Comparison of ENCODE assay signal across 18 cellular contexts in genomic region chr13:50762969-50763568, GRCh38.
A peak's percentile ranks its signal among the peaks of the same experiment; 100 is the strongest.
DNase-seq lines count a peak whose midpoint lies in the region; ATAC-seq and TF ChIP-seq lines count a peak whose summit lies in the region.
"Had no signal": no experiment of that assay in that cellular context is flagged by ENCODE, and none has a peak within 500 bp of the region (broad histone marks: within the 10 kb centered on the region; RNA-seq: fewer than 3 reads in every experiment).

No MANE protein-coding gene starts in this region.

- H2AFZ ChIP-seq in MM.1S (ENCODE audit: low read length), result no peak overlapping the region

- H3K27ac ChIP-seq in CD4-positive, CD25-positive, alpha-beta regulatory T cell (ENCODE audit: insufficient read depth, low read length, poor library complexity, severe bottlenecking), result no peak overlapping the region
- no peak overlapping the region for H3K27ac ChIP-seq in MM.1S (ENCODE audit: low read length)
- H3K27ac ChIP-seq: A549, HL-60 had no signal

- no peaks in the 10 kb centered on the region for H3K27me3 ChIP-seq in CD4-positive, CD25-positive, alpha-beta regulatory T cell (ENCODE audit: control insufficient read depth, insufficient read depth, low read length)
- H3K27me3 ChIP-seq in MM.1S (replicated peaks; ENCODE audit: insufficient read depth, low read length), result no peaks in the 10 kb centered on the region
- H3K27me3 ChIP-seq: Peyer's patch had no signal

- no peak overlapping the region for H3K4me2 ChIP-seq in MM.1S (ENCODE audit: low read depth, low read length)
- H3K4me2 ChIP-seq: A549 had no signal

- no peaks in the 10 kb centered on the region for H3K4me1 ChIP-seq in CD4-positive, CD25-positive, alpha-beta regulatory T cell (ENCODE audit: control insufficient read depth, insufficient read depth, low read length, poor library complexity, severe bottlenecking)
- no peaks in the 10 kb centered on the region for H3K4me1 ChIP-seq in MM.1S (ENCODE audit: low read length)
- H3K4me1 ChIP-seq: A549, Peyer's patch had no signal

- intact Hi-C loops in sciatic nerve (cut with DNase I), result no loop called here

- no peaks in the 10 kb centered on the region for H4K20me1 ChIP-seq in MM.1S (ENCODE audit: insufficient read depth, low read length)

- peaks cover 0 to 2% (median 0%) of the 10 kb centered on the region in 7 donors for H3K9me3 Mint-ChIP-seq in CD4-positive, CD25-positive, alpha-beta regulatory T cell
- H3K9me3 Mint-ChIP-seq: CD4-positive, alpha-beta T cell had no signal

- peaks cover 0 to 4% (median 0%) of the 10 kb centered on the region in 4 donors for H3K4me1 Mint-ChIP-seq in CD4-positive, CD25-positive, alpha-beta regulatory T cell

- H3K4me3 Mint-ChIP-seq in CD4-positive, CD25-positive, alpha-beta regulatory T cell, result no peak overlapping the region
- H3K4me3 Mint-ChIP-seq: CD4-positive, alpha-beta T cell had no signal

- peaks cover 8% of the 10 kb centered on the region for H3K36me3 Mint-ChIP-seq in CD4-positive, CD25-positive, alpha-beta regulatory T cell

- H3K36me3 ChIP-seq in CD4-positive, CD25-positive, alpha-beta regulatory T cell (ENCODE audit: control insufficient read depth, insufficient read depth, low read length), result no peaks in the 10 kb centered on the region
- no peaks in the 10 kb centered on the region for H3K36me3 ChIP-seq in MM.1S (replicated peaks; ENCODE audit: insufficient read depth, low read length)
- H3K36me3 ChIP-seq: Peyer's patch had no signal

- no peak for DNase-seq in CD4-positive, CD25-positive, alpha-beta regulatory T cell
- DNase-seq in NCI-H526 treated with DMSO at 0.1 percent for 48 hours (lab: John Stamatoyannopoulos, UW) (peak; percentile 96), globus pallidus (ENCODE audit: low spot score) (peak; percentile 45), sciatic nerve (ENCODE audit: low spot score) (no peak), MM.1S (no peak)
- DNase-seq in central memory CD4-positive, alpha-beta T cell, result no peak
- DNase-seq: CD4-positive, alpha-beta T cell; H7; NCI-H1092; NCI-H2081 treated with DMSO at 0.1 percent for 48 hours; NCI-H510A treated with DMSO at 0.1 percent for 48 hours had no signal

- H3K79me2 ChIP-seq in MM.1S (ENCODE audit: low read length), result no peaks in the 10 kb centered on the region

- H3F3A ChIP-seq in MM.1S (ENCODE audit: insufficient read depth, low read length), result no peaks in the 10 kb centered on the region

- H3K9ac ChIP-seq in MM.1S (ENCODE audit: low read length), result no peak overlapping the region

- H3K27me3 Mint-ChIP-seq in CD4-positive, CD25-positive, alpha-beta regulatory T cell, result peaks cover 6% of the 10 kb centered on the region
- H3K27me3 Mint-ChIP-seq: CD4-positive, alpha-beta T cell had no signal

- no peaks in the 10 kb centered on the region for H3K9me2 ChIP-seq in MM.1S (replicated peaks; ENCODE audit: insufficient read depth, low read length)

- peak overlapping the region in 2 of 3 donors; percentile 6 to 16 for H3K27ac Mint-ChIP-seq in CD4-positive, CD25-positive, alpha-beta regulatory T cell
- H3K27ac Mint-ChIP-seq: CD4-positive, alpha-beta T cell had no signal

- no peak for TF ChIP-seq CTCF in MM.1S (IDR thresholded peaks at IDR 0.05; ENCODE audit: low read length)

- H3K4me3 ChIP-seq in CD4-positive, CD25-positive, alpha-beta regulatory T cell (ENCODE audit: low read depth, low read length), result no peak overlapping the region
- no peak overlapping the region for H3K4me3 ChIP-seq in MM.1S (ENCODE audit: low read length)
- H3K4me3 ChIP-seq: A549, K562, Peyer's patch had no signal

- no peak for ATAC-seq in CD4-positive, CD25-positive, alpha-beta regulatory T cell (ENCODE audit: low read depth in 2 of 2)
- peak; percentile 42 for ATAC-seq in sciatic nerve
- no peak for ATAC-seq in HG02623 (IDR thresholded peaks at IDR 0.05; ENCODE audit: unreplicated experiment)
- ATAC-seq in GM19463 (IDR thresholded peaks at IDR 0.05; ENCODE audit: unreplicated experiment), result no peak
- ATAC-seq: A549, K562, Right ventricle myocardium inferior had no signal

- no peaks in the 10 kb centered on the region for H3K9me3 ChIP-seq in CD4-positive, CD25-positive, alpha-beta regulatory T cell (ENCODE audit: control insufficient read depth in 2 of 2, low read length in 2 of 2)
- H3K9me3 ChIP-seq in MM.1S (replicated peaks; ENCODE audit: insufficient read depth, low read length), result no peaks in the 10 kb centered on the region
- H3K9me3 ChIP-seq: A549, Peyer's patch had no signal

Comparison
In these comparisons a context has a peak if more than half of its experiments do, and no peak if none do; other contexts are left out.
1. DNase-seq: peak in NCI-H526 treated with DMSO at 0.1 percent for 48 hours (single experiment) and globus pallidus (single experiment); none in CD4-positive, CD25-positive, alpha-beta regulatory T cell (0 of 3), sciatic nerve (single experiment), MM.1S (single experiment) and central memory CD4-positive, alpha-beta T cell (single experiment).